1 cellular context compared by ENCODE assay signal in the genomic region with DNA sequence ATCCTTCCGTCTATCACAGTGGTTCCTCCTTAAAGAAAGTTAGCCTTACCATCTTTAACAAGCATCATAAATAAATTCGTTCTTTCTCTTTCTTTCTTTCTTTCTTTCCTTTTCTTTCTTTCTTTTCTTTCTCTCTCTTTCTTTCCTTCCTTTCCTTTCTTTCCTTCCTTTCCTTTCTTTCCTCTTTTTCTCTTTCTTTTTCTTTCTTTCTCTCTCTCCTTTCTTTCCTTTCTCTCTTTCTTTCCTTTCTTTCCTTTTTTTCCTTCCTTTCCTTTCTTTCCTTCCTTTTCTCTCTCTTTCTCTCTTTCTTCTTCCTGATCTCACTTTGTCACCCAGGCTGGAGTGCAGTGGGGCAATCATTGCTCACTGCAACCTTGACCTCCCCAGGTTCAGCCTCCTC.
TF ChIP-seq lines count a peak whose summit lies in the region.

No MANE protein-coding gene starts in this region.

TF ChIP-seq in HEK293, 187 proteins besides CTCF, POLR2A, EP300 and RAD21:
- TF ChIP-seq ZNF148 (tag by site-specific recombination; IDR thresholded peaks at IDR 0.05; ENCODE audit: borderline replicate concordance) (no peak), PRDM1 (tag by site-specific recombination; IDR thresholded peaks at IDR 0.05) (peak; percentile 93), ZNF366 (tag by site-specific recombination; conservative IDR thresholded peaks at IDR 0.05) (peak; percentile 87)
